In the genomic region with DNA sequence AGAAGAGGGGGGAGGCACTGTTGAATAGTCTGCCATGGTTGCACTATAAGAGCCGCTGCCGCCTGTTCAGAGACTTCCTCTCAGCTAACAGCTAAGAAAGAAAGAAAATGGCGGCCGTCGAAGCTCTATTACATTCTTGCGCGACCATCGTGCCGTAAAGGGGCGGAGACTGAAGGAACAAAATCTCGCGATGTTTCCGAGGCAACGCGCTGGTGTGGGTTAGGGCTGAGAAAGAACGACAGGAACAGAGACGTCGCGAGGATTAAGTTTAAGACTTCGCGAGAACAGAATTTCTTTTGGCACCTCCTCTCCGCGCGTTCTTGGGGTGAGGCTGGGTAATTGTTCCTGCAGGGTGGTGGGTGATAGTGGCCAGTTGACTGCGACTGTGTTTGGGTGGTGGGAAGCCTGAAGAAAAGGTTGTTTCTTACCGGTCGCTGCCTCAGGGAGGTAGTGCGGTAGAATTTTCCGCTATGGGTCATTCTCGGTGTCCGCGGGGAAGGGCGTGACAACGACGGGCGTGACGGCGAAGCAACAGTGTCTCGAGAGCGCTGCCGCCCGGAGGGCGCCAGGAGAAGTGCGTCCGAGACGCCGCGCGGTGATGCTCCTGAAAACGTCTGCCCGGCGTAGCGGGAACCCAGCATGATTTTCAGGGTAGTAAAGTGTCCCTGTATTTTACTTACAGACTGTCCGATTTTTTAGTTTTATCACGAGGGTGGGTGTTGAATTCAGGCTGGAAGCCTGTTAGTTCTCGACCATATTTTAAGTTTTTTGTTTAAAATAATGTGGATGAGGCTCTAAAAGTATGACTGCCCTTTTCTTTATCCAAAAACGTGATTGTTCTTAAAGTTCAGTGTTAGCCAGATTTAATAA, we compare ENCODE assay signal across 8 cellular contexts. TPM values are rescaled to one million over a fixed set of nuclear protein-coding genes. Genes with fewer than 3 reads are reported as not detected.
A peak's percentile ranks its signal among the peaks of the same experiment; 100 is the strongest.
DNase-seq lines count a peak whose midpoint lies in the region; ATAC-seq, FAIRE-seq and TF ChIP-seq lines count a peak whose summit lies in the region.

A gene with protein sequence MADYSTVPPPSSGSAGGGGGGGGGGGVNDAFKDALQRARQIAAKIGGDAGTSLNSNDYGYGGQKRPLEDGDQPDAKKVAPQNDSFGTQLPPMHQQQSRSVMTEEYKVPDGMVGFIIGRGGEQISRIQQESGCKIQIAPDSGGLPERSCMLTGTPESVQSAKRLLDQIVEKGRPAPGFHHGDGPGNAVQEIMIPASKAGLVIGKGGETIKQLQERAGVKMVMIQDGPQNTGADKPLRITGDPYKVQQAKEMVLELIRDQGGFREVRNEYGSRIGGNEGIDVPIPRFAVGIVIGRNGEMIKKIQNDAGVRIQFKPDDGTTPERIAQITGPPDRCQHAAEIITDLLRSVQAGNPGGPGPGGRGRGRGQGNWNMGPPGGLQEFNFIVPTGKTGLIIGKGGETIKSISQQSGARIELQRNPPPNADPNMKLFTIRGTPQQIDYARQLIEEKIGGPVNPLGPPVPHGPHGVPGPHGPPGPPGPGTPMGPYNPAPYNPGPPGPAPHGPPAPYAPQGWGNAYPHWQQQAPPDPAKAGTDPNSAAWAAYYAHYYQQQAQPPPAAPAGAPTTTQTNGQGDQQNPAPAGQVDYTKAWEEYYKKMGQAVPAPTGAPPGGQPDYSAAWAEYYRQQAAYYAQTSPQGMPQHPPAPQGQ (minus strand): TSS at position 104 of the 870 bp plus-strand sequence. CDS start 68 bp downstream, at position 36.

- 0% methylated on average over 57 of the region's 57 CpGs for WGBS in prostate gland

- TF ChIP-seq POLR2A in GM12891 (IDR thresholded peaks at IDR 0.05; ENCODE audit: low read depth, low read length) = peak; percentile 96
- peak; percentile 54 for TF ChIP-seq POLR2A in prostate gland (IDR thresholded peaks at IDR 0.05)

- H3K36me3 ChIP-seq in left ventricle myocardium inferior = peaks cover 14% of the 10 kb centered on the region
- H3K36me3 ChIP-seq in prostate gland = no peaks in the 10 kb centered on the region

- H3K27me3 ChIP-seq in left ventricle myocardium inferior (ENCODE audit: low read depth) (no peaks in the 10 kb centered on the region), prostate gland (replicated peaks; ENCODE audit: insufficient read depth) (no peaks in the 10 kb centered on the region)

- DNase-seq in GM12891 (ENCODE audit: insufficient read length, low spot score) (peak; percentile 64), NCI-H1436 (lab: John Stamatoyannopoulos, UW) (peak; percentile 98), T follicular helper cell (ENCODE audit: low read depth) (peak; percentile 94), amniotic epithelial cell (ENCODE audit: low read depth) (peak; percentile 99), left ventricle myocardium inferior (peak; percentile 91), prostate gland (ENCODE audit: low spot score) (peak; percentile 96), urothelium cell line (ENCODE audit: low spot score) (peak; percentile 94)

- H3K27ac ChIP-seq in left ventricle myocardium inferior (replicated peaks) = peak within 1 kb of the TSS; percentile 99
- H3K27ac ChIP-seq in prostate gland = peak within 1 kb of the TSS; percentile 96 to 97

- H3K9me3 ChIP-seq in left ventricle myocardium inferior (replicated peaks) (no peaks in the 10 kb centered on the region), prostate gland (no peaks in the 10 kb centered on the region)

- H3K4me3 ChIP-seq in left ventricle myocardium inferior (peak within 1 kb of the TSS; percentile 75), prostate gland (peak within 1 kb of the TSS; percentile 65 to 70)

- FAIRE-seq in GM12891 (lab: Jason Lieb, UNC) (peak; percentile 89), urothelium cell line (lab: Jason Lieb, UNC) (no peak)

- peak; percentile 75 for ATAC-seq in HG02840 (IDR thresholded peaks at IDR 0.05; ENCODE audit: low FRiP score, unreplicated experiment)

- peak; percentile 88 for TF ChIP-seq CTCF in left ventricle myocardium inferior (IDR thresholded peaks at IDR 0.05; ENCODE audit: borderline replicate concordance)
- TF ChIP-seq CTCF in prostate gland (IDR thresholded peaks at IDR 0.05) = peak in 3 of 4 experiments; percentile 57 to 82 (median 78)

- intact Hi-C loops in left ventricle myocardium inferior (cut with micrococcal nuclease) = loop anchor here (2.0 to 5.0 kb wide), 2 partner anchors 26 to 133 kb away; a partner anchor contains a TSS
- intact Hi-C loops in prostate gland (cut with DNase I) = loop anchor here (1.0 to 10.0 kb wide), 5 partner anchors 25 to 297 kb away; a partner anchor contains a TSS

- peaks cover 72% of the 10 kb centered on the region for H3K4me1 ChIP-seq in left ventricle myocardium inferior
- peaks cover 14% of the 10 kb centered on the region for H3K4me1 ChIP-seq in prostate gland (replicated peaks)

TF ChIP-seq in GM12891, 5 proteins besides CTCF, POLR2A, EP300 and RAD21:
- TF ChIP-seq POLR2AphosphoS5 (IDR thresholded peaks at IDR 0.05; ENCODE audit: low read depth, low read length) = peak; percentile 97
- peak; percentile 58; the same call in 1 of the 2 replicates for TF ChIP-seq POU2F2 (IDR thresholded peaks at IDR 0.05; ENCODE audit: low read depth, low read length)
- TF ChIP-seq PAX5 (IDR thresholded peaks at IDR 0.05; ENCODE audit: insufficient read depth, low read length, severe bottlenecking) = peak; percentile 22
- TF ChIP-seq TAF1 (IDR thresholded peaks at IDR 0.05; ENCODE audit: low read depth, low read length) = peak; percentile 65
- peak; percentile 61 for TF ChIP-seq SPI1 (IDR thresholded peaks at IDR 0.05; ENCODE audit: low read depth, low read length)

RNA-seq across cellular contexts. Expression of the gene that starts here (rescaled TPM):
- polyA plus RNA-seq in GM12891 (2012; ENCODE audit: low read depth, missing spikeins) = 120 TPM
- 55.7 TPM for total RNA-seq in left ventricle myocardium inferior
- 100 to 1,000 TPM; 109 to 126 TPM for total RNA-seq in prostate gland

Comparison
In these comparisons a context has a peak if more than half of its experiments do, and no peak if none do; other contexts are left out.
1. Peak in every context shown above with its lines: DNase-seq, ATAC-seq, H3K4me3 ChIP-seq and H3K27ac ChIP-seq.